ENCODE assay signal across 8 cellular contexts in the genomic region with DNA sequence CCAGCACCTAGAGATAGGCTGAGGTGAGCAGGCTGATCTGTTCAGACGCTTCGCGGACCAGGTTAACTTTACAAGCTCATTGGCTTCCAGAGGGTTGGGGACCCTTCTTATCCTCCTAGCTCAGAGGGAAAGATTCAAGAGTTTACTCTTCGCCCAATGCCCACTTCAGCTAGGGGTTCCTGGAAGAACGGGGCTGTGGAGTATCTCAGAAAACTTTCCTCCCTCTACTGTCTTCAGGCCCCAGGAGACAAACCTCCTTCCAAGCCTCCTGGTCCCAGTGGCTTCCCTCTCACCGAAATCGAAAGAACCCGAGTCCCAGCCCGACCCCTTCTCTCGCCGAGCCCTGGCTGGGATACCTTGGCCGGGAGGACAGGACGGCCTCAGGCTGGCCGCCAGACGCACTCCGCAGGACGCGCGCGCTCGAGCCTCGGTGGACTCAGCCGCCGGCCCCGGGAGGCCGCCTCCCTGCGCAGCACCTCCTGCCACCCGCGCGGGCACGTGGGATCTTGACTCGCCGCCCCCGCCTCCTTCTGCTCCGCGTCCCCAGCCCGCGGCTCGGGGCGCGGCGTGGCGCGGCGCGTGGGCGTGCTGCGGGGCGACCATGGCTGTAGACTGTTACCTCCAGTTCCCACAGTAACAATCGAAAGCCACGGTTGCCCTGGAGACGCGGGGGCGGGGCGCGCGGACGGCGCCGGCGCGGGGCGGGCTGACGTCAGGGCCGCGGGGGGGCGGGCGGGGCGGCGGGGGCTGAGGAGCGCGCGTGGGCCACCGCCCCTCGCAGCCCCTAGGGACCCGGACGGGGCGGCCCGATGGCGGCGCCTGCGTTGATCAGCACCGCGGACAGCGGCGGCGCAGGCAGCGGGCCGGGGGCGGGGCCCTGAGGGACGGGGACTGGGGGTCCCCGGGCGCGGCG. TPM values are rescaled to one million over a fixed set of nuclear protein-coding genes. Genes with fewer than 3 reads are reported as not detected.
DNase-seq lines count a peak whose midpoint lies in the region; ATAC-seq, FAIRE-seq and TF ChIP-seq lines count a peak whose summit lies in the region.

No MANE protein-coding gene starts in this region.

- H4K5ac ChIP-seq in H1 (ENCODE audit: insufficient read length, low read depth, low read length): no peak overlapping the region

- H3K27ac ChIP-seq in H1 (ENCODE audit: low read depth, low read length) (no peak overlapping the region), mesodermal cell (ENCODE audit: low read depth, low read length, severe bottlenecking) (peak overlapping the region; percentile 73)

- H3K36me3 ChIP-seq in H1 (ENCODE audit: control insufficient read depth in 2 of 4, insufficient read depth in 4 of 4, low read length in 3 of 4) (peaks cover 0 to 5% (median 0%) of the 10 kb centered on the region in 4 experiments; a peak in 1 of 8 replicates), mesodermal cell (ENCODE audit: control insufficient read depth, insufficient read depth, low read length) (peaks cover under 1% of the 10 kb centered on the region)

- H3K4me3 ChIP-seq in H1 (ENCODE audit: extremely low read depth in 1 of 4, insufficient read depth in 2 of 4, low read depth in 3 of 4, low read length in 4 of 4): peak overlapping the region in 2 of 4 experiments; percentile 17 to 58; a peak in 5 of 8 replicates
- H3K4me3 ChIP-seq in mesodermal cell (ENCODE audit: extremely low read depth, insufficient read depth, low read length, poor library complexity, severe bottlenecking): peak overlapping the region; percentile 50

- no peak for TF ChIP-seq CTCF in H1 (IDR thresholded peaks at IDR 0.05; ENCODE audit: control extremely low read depth in 1 of 3, insufficient read depth in 1 of 3, low read depth in 1 of 3, low read length in 3 of 3)

- CTCF ChIA-PET in H1 (lab: Charles Lee; ENCODE audit: partially characterized antibody): interaction anchor here (0.9 to 2.5 kb wide), 4 partner anchors 9 to 196 kb away, joined by 3 to 10 read pairs (median 5); no protein-coding TSS in a partner anchor

- H3K4ac ChIP-seq in H1 (replicated peaks; ENCODE audit: insufficient read length, low read depth, low read length): no peak overlapping the region

- no peak overlapping the region for H2BK12ac ChIP-seq in H1 (ENCODE audit: low read depth, low read length)

- POLR2A ChIA-PET in H1 (lab: Charles Lee; ENCODE audit: partially characterized antibody): no interaction called here

- ATAC-seq in HG02943 (IDR thresholded peaks at IDR 0.05; ENCODE audit: low read depth, unreplicated experiment): peak; percentile 44

- no peak overlapping the region for H4K8ac ChIP-seq in H1 (ENCODE audit: extremely low read depth, insufficient read depth, low read length)

- H4K91ac ChIP-seq in H1 (replicated peaks; ENCODE audit: insufficient read length, low read length): no peak overlapping the region

- no peaks in the 10 kb centered on the region for H3K79me2 ChIP-seq in H1 (ENCODE audit: control insufficient read depth in 1 of 2, insufficient read depth in 2 of 2, low read length in 2 of 2)

- peaks cover 43 to 66% (median 63%) of the 10 kb centered on the region in 4 experiments for H3K27me3 ChIP-seq in H1 (replicated peaks in 1 of 4; ENCODE audit: control insufficient read depth in 3 of 4, extremely low read depth in 1 of 4, insufficient read depth in 3 of 4, low read length in 3 of 4)

- H2BK120ac ChIP-seq in H1 (replicated peaks; ENCODE audit: low read depth, low read length): no peak overlapping the region

- no peaks in the 10 kb centered on the region for H3K79me1 ChIP-seq in H1 (ENCODE audit: low read depth, low read length)

- no peak overlapping the region for H3K14ac ChIP-seq in H1 (ENCODE audit: insufficient read length)

- H3K4me2 ChIP-seq in H1 (ENCODE audit: insufficient read depth in 1 of 2, low read depth in 2 of 2, low read length in 2 of 2): peak overlapping the region; percentile 3 to 71

- H3K18ac ChIP-seq in H1 (ENCODE audit: extremely low read depth, low read length): no peak overlapping the region

- TF ChIP-seq RAD21 in H1 (IDR thresholded peaks at IDR 0.05 in 1 of 2, conservative IDR thresholded peaks at IDR 0.05 in 1 of 2; ENCODE audit: low read depth in 2 of 2, low read length in 2 of 2): no peak

- no peak overlapping the region for H2BK5ac ChIP-seq in H1 (ENCODE audit: low read depth, low read length)

- H2BK15ac ChIP-seq in H1 (ENCODE audit: low read length): no peak overlapping the region

- H3K4me1 ChIP-seq in H1 (replicated peaks in 1 of 4; ENCODE audit: control insufficient read depth in 3 of 4, insufficient read depth in 4 of 4, low read length in 3 of 4) (peaks cover 0 to 6% (median 3%) of the 10 kb centered on the region in 4 experiments; a peak in 5 of 7 replicates), mesodermal cell (ENCODE audit: control insufficient read depth, insufficient read depth, low read length, poor library complexity, severe bottlenecking) (peaks cover 14% of the 10 kb centered on the region)

- no peak overlapping the region for H2BK20ac ChIP-seq in H1 (ENCODE audit: low read length)

- H4K20me1 ChIP-seq in H1 (replicated peaks in 1 of 2; ENCODE audit: control insufficient read depth in 1 of 2, insufficient read depth in 2 of 2, low read length in 2 of 2): peaks cover 9 to 13% of the 10 kb centered on the region in 2 experiments

- no peak overlapping the region for H3K23ac ChIP-seq in H1 (ENCODE audit: insufficient read length)

- no peak for TF ChIP-seq EP300 in H1 (IDR thresholded peaks at IDR 0.05; ENCODE audit: borderline replicate concordance in 1 of 2, low read depth in 2 of 2, low read length in 2 of 2)

- peaks cover 8% of the 10 kb centered on the region; the same call in 1 of the 2 replicates for H3K23me2 ChIP-seq in H1 (ENCODE audit: low read depth, low read length)

- H3K9me3 ChIP-seq in H1 (ENCODE audit: insufficient read depth in 2 of 2, low read depth in 1 of 2, low read length in 1 of 2): no peaks in the 10 kb centered on the region
- H3K9me3 ChIP-seq in mesodermal cell (ENCODE audit: control insufficient read depth, low read length): no peaks in the 10 kb centered on the region

- H3K9ac ChIP-seq in H1 (replicated peaks in 1 of 4; ENCODE audit: extremely low read depth in 1 of 4, low read depth in 3 of 4, low read length in 3 of 4): no peak overlapping the region

- 17% methylated on average over 39 of the region's 95 CpGs; no CpG with 5 or more reads in 1 of the 2 experiments for WGBS in H1 (ENCODE audit: extremely low coverage in 1 of 2, insufficient coverage in 1 of 2, insufficient read length in 1 of 2, insufficient replicate concordance in 2 of 2, low coverage in 1 of 2, low lambda C conversion rate in 2 of 2, missing lambda C conversion rate in 1 of 2), 2 experiments
- WGBS in mesodermal cell (ENCODE audit: insufficient coverage in 2 of 2), 2 experiments: 4 to 7% methylated on average over 51 to 71 of the region's 95 CpGs

- no peak overlapping the region for H2AK5ac ChIP-seq in H1 (ENCODE audit: low read depth, low read length)

- no peak overlapping the region for H3K56ac ChIP-seq in H1 (replicated peaks; ENCODE audit: insufficient read length, low read depth, low read length)

- TF ChIP-seq POLR2A in H1 (IDR thresholded peaks at IDR 0.05; ENCODE audit: control extremely low read depth in 1 of 2, low read depth in 2 of 2, low read length in 2 of 2): no peak

- DNase-seq in NCI-H2107 treated with DMSO at 0.1 percent for 48 hours (lab: John Stamatoyannopoulos, UW; ENCODE audit: unreplicated experiment) (peak; percentile 30), NCI-H2107 (lab: John Stamatoyannopoulos, UW) (no peak), NCI-H526 treated with DMSO at 0.1 percent for 48 hours (lab: John Stamatoyannopoulos, UW) (peak; percentile 13), H1 (ENCODE audit: low read depth in 1 of 2, low spot score in 2 of 2) (peak in 1 of 2 experiments; percentile 88)
- DNase-seq in activated CD8-positive, alpha-beta memory T cell treated with anti-CD3 and anti-CD28 coated beads for 48 hours (ENCODE audit: low read depth in 2 of 3, low spot score in 2 of 3): peak in 2 of 3 experiments; percentile 80 to 81
- peak; percentile 89 for DNase-seq in stimulated activated CD8-positive, alpha-beta memory T cell treated with anti-CD3 and anti-CD28 coated beads, Interleukin-15, amount 100 ng/mL, for 4 hours (ENCODE audit: low read depth in 2 of 2)

- no peak overlapping the region for H2AFZ ChIP-seq in H1 (ENCODE audit: low read length)

- no peak for FAIRE-seq in H1 (lab: Jason Lieb, UNC)

RNA-seq across cellular contexts. Expression of gene HIC1, which starts 5.3 kb away (rescaled TPM):
- total RNA-seq in H1 (2021; fragmentation: NEBNext Ultra II Directional; extraction: Animal tissue kit (Norgen Biotek cat#: 25700)): 0.09 and 0.19 TPM in 2 replicates
- polyA plus RNA-seq in H1 (2011; rRNA removed): 0.06 and 0.11 TPM in 2 replicates
- polyA plus RNA-seq in H1 (2011; cell fraction: cytosol; rRNA removed): 0.09 TPM
- polyA plus RNA-seq in H1 (2011; cell fraction: nucleus; rRNA removed): 0.20 TPM
- 0.09 to 0.24 TPM (median 0.20 TPM) in 4 replicates for polyA plus RNA-seq in H1 (2012, experiment 1 of 2)
- 0.20 TPM for polyA plus RNA-seq in H1 (2012, experiment 2 of 2)
- 0.02 TPM for polyA plus RNA-seq in H1 (2013, experiment 1 of 2)
- polyA plus RNA-seq in H1 (2013, experiment 2 of 2): 0.11 TPM
- 0.22 TPM in 1 of 2 replicates, not detected in the other for polyA minus RNA-seq in H1 (2011; rRNA and poly(A)+ RNA removed)
- not detected for polyA minus RNA-seq in H1 (2011; cell fraction: cytosol; rRNA and poly(A)+ RNA removed)
- 0.30 TPM for polyA minus RNA-seq in H1 (2011; cell fraction: nucleus; rRNA and poly(A)+ RNA removed)
- polyA plus RNA-seq in mesodermal cell (2013, experiment 1 of 2): 1.3 TPM
- polyA plus RNA-seq in mesodermal cell (2013, experiment 2 of 2): 2.1 TPM

RNA-seq across cellular contexts. Expression of gene OVCA2, which starts 7.8 kb away (rescaled TPM):
- total RNA-seq in H1 (2021; fragmentation: NEBNext Ultra II Directional; extraction: Animal tissue kit (Norgen Biotek cat#: 25700)): 14.9 and 15.3 TPM in 2 replicates
- 34.5 and 37.0 TPM in 2 replicates for polyA plus RNA-seq in H1 (2011; rRNA removed)
- 24.4 TPM for polyA plus RNA-seq in H1 (2011; cell fraction: cytosol; rRNA removed)
- polyA plus RNA-seq in H1 (2011; cell fraction: nucleus; rRNA removed): 22.7 TPM
- 17.7 to 21.4 TPM (median 18.6 TPM) in 4 replicates for polyA plus RNA-seq in H1 (2012, experiment 1 of 2)
- polyA plus RNA-seq in H1 (2012, experiment 2 of 2): 42.5 TPM
- 23.4 TPM for polyA plus RNA-seq in H1 (2013, experiment 1 of 2)
- polyA plus RNA-seq in H1 (2013, experiment 2 of 2): 23.8 TPM
- 18.9 TPM in 2 replicates for polyA minus RNA-seq in H1 (2011; rRNA and poly(A)+ RNA removed)
- 7.5 TPM for polyA minus RNA-seq in H1 (2011; cell fraction: cytosol; rRNA and poly(A)+ RNA removed)
- 5.2 TPM for polyA minus RNA-seq in H1 (2011; cell fraction: nucleus; rRNA and poly(A)+ RNA removed)
- polyA plus RNA-seq in mesodermal cell (2013, experiment 1 of 2): 25.9 TPM
- polyA plus RNA-seq in mesodermal cell (2013, experiment 2 of 2): 25.3 TPM

RNA-seq across cellular contexts. Expression of gene DPH1, which starts 19.6 kb away (rescaled TPM):
- total RNA-seq in H1 (2021; fragmentation: NEBNext Ultra II Directional; extraction: Animal tissue kit (Norgen Biotek cat#: 25700)): 24.9 and 27.1 TPM in 2 replicates
- 30.0 and 48.3 TPM in 2 replicates for polyA plus RNA-seq in H1 (2011; rRNA removed)
- 26.0 TPM for polyA plus RNA-seq in H1 (2011; cell fraction: cytosol; rRNA removed)
- polyA plus RNA-seq in H1 (2011; cell fraction: nucleus; rRNA removed): 76.8 TPM
- polyA plus RNA-seq in H1 (2012, experiment 1 of 2): 14.1 to 21.6 TPM (median 19.7 TPM) in 4 replicates
- 16.4 TPM for polyA plus RNA-seq in H1 (2012, experiment 2 of 2)
- 13.4 TPM for polyA plus RNA-seq in H1 (2013, experiment 1 of 2)
- 12.3 TPM for polyA plus RNA-seq in H1 (2013, experiment 2 of 2)
- 22.8 and 35.7 TPM in 2 replicates for polyA minus RNA-seq in H1 (2011; rRNA and poly(A)+ RNA removed)
- polyA minus RNA-seq in H1 (2011; cell fraction: cytosol; rRNA and poly(A)+ RNA removed): 15.0 TPM
- 34.4 TPM for polyA minus RNA-seq in H1 (2011; cell fraction: nucleus; rRNA and poly(A)+ RNA removed)
- polyA plus RNA-seq in mesodermal cell (2013, experiment 1 of 2): 23.9 TPM
- polyA plus RNA-seq in mesodermal cell (2013, experiment 2 of 2): 26.9 TPM

RNA-seq across cellular contexts. Expression of gene RTN4RL1, which starts 24.5 kb away (rescaled TPM):
- 0.11 TPM in 1 of 2 replicates, not detected in the other for total RNA-seq in H1 (2021; fragmentation: NEBNext Ultra II Directional; extraction: Animal tissue kit (Norgen Biotek cat#: 25700))
- 0.09 and 0.11 TPM in 2 replicates for polyA plus RNA-seq in H1 (2011; rRNA removed)
- polyA plus RNA-seq in H1 (2011; cell fraction: cytosol; rRNA removed): 0.10 TPM
- polyA plus RNA-seq in H1 (2011; cell fraction: nucleus; rRNA removed): 0.07 TPM
- polyA plus RNA-seq in H1 (2012, experiment 1 of 2): 0.11 to 0.17 TPM (median 0.14 TPM) in 3 of 4 replicates, not detected in the other
- 0.12 TPM for polyA plus RNA-seq in H1 (2012, experiment 2 of 2)
- polyA plus RNA-seq in H1 (2013, experiment 1 of 2): 0.06 TPM
- 0.04 TPM for polyA plus RNA-seq in H1 (2013, experiment 2 of 2)
- 0.03 and 0.05 TPM in 2 replicates for polyA minus RNA-seq in H1 (2011; rRNA and poly(A)+ RNA removed)
- polyA minus RNA-seq in H1 (2011; cell fraction: cytosol; rRNA and poly(A)+ RNA removed): not detected
- polyA minus RNA-seq in H1 (2011; cell fraction: nucleus; rRNA and poly(A)+ RNA removed): not detected
- 0.52 TPM for polyA plus RNA-seq in mesodermal cell (2013, experiment 1 of 2)
- polyA plus RNA-seq in mesodermal cell (2013, experiment 2 of 2): 0.56 TPM
